In the genomic region with DNA sequence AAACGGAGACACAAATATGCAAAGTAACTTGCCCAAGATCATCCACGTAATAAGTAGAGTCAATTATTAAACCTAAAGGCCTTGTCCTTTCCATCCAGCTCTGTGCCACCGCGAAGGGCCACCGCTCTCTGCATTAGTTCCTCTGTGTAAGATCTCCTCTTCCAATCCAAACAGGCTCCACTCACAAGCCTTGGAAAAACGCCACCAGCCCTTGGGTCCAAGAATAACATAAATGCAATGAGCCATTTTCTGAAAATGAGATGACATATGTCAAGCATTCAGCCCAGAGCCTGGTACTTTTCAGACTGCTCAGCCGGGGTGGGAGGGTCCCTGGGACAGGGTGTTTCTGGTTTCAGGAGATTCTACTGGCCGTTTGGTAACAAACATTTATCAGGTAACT, we compare ENCODE assay signal across 16 cellular contexts. TPM values are rescaled to one million over a fixed set of nuclear protein-coding genes. Genes with fewer than 3 reads are reported as not detected.
A peak's percentile ranks its signal among the peaks of the same experiment; 100 is the strongest.
DNase-seq lines count a peak whose midpoint lies in the region; ATAC-seq, FAIRE-seq and TF ChIP-seq lines count a peak whose summit lies in the region.
"Had no signal": no experiment of that assay in that cellular context is flagged by ENCODE, and none has a peak within 500 bp of the region (broad histone marks: within the 10 kb centered on the region; RNA-seq: fewer than 3 reads in every experiment).

No MANE protein-coding gene starts in this region.

- TF ChIP-seq POLR2A in GM12891 (IDR thresholded peaks at IDR 0.05; ENCODE audit: low read depth, low read length) (no peak), breast epithelium (IDR thresholded peaks at IDR 0.05) (no peak)

- H3K4me1 ChIP-seq in muscle layer of colon (ENCODE audit: insufficient read depth, low read length) (peaks cover 46% of the 10 kb centered on the region), breast epithelium (no peaks in the 10 kb centered on the region)
- H3K4me1 ChIP-seq: SJCRH30, testis had no signal

- no peaks in the 10 kb centered on the region for H3K9me3 ChIP-seq in muscle layer of colon (ENCODE audit: low read length)
- H3K9me3 ChIP-seq in breast epithelium, result no peaks in the 10 kb centered on the region
- H3K9me3 ChIP-seq: SJCRH30, testis had no signal

- peak overlapping the region in 6 of 7 donors; percentile 26 to 86 (median 58) for H3K27ac Mint-ChIP-seq in CD14-positive monocyte
- H3K27ac Mint-ChIP-seq in endothelial cell (ENCODE audit: unreplicated experiment), result peak overlapping the region; percentile 99

- H3K4me1 Mint-ChIP-seq in CD14-positive monocyte, result peaks cover 27% of the 10 kb centered on the region
- H3K4me1 Mint-ChIP-seq in endothelial cell (ENCODE audit: unreplicated experiment), result peaks cover 66% of the 10 kb centered on the region

- no peaks in the 10 kb centered on the region for H3K27me3 Mint-ChIP-seq in CD14-positive monocyte (ENCODE audit: low read depth in 3 of 3)
- H3K27me3 Mint-ChIP-seq in endothelial cell (ENCODE audit: unreplicated experiment), result peaks cover 21% of the 10 kb centered on the region

- TF ChIP-seq CTCF in CD14-positive monocyte (IDR thresholded peaks at IDR 0.05) (no peak), endothelial cell (IDR thresholded peaks at IDR 0.05; ENCODE audit: unreplicated experiment) (no peak), breast epithelium (IDR thresholded peaks at IDR 0.05) (no peak)

- H3K36me3 Mint-ChIP-seq in CD14-positive monocyte, result peaks cover 54 to 79% of the 10 kb centered on the region in 2 donors
- peaks cover 3% of the 10 kb centered on the region for H3K36me3 Mint-ChIP-seq in endothelial cell (ENCODE audit: low read depth, unreplicated experiment)

- ATAC-seq in GM18858 (IDR thresholded peaks at IDR 0.05; ENCODE audit: unreplicated experiment) (no peak), GM18520 (IDR thresholded peaks at IDR 0.05; ENCODE audit: unreplicated experiment) (no peak)

- H3K9ac ChIP-seq in muscle layer of colon (ENCODE audit: low read length), result no peak overlapping the region

- peak overlapping the region; percentile 19 for H3K27ac ChIP-seq in muscle layer of colon (ENCODE audit: low read depth, low read length)
- H3K27ac ChIP-seq in breast epithelium, result peak overlapping the region in 1 of 2 donors; percentile 50
- H3K27ac ChIP-seq: epithelial cell of prostate, SJCRH30, testis had no signal

- H3K36me3 ChIP-seq in muscle layer of colon (ENCODE audit: insufficient read depth, low read length) (peaks cover 23% of the 10 kb centered on the region), breast epithelium (no peaks in the 10 kb centered on the region)

- DNase-seq in CD14-positive monocyte (ENCODE audit: low spot score), result no peak
- peak; percentile 6 for DNase-seq in NCI-H2029 treated with DMSO at 0.1 percent for 48 hours (lab: John Stamatoyannopoulos, UW)
- DNase-seq in endothelial cell (ENCODE audit: low spot score), result no peak
- DNase-seq in GM12891 (ENCODE audit: insufficient read length, low spot score), result no peak
- no peak for DNase-seq in breast epithelium (ENCODE audit: low spot score in 2 of 2)
- DNase-seq: H7; KG1; NCI-H524 treated with DMSO at 0.1 percent for 48 hours; SJCRH30; stimulated activated CD4-positive, alpha-beta T cell treated with anti-CD3 and anti-CD28 coated beads, Interleukin-4, amount 100 ng/mL, for 24 hours; testis had no signal

- H3K9me3 Mint-ChIP-seq in CD14-positive monocyte (no peaks in the 10 kb centered on the region), endothelial cell (ENCODE audit: unreplicated experiment) (no peaks in the 10 kb centered on the region)

- H3K4me3 ChIP-seq in muscle layer of colon (ENCODE audit: low read depth in 1 of 2, low read length in 2 of 2), result no peak overlapping the region
- H3K4me3 ChIP-seq in breast epithelium, result no peak overlapping the region
- H3K4me3 ChIP-seq: SJCRH30, testis had no signal

- intact Hi-C loops in CD14-positive monocyte (cut with micrococcal nuclease), result no loop called here
- intact Hi-C loops in breast epithelium (cut with DNase I; ENCODE audit: low total_unique reads), result no loop called here

- H3K27me3 ChIP-seq in muscle layer of colon (ENCODE audit: control insufficient read depth in 1 of 2, insufficient read depth in 2 of 2, low read length in 2 of 2) (no peaks in the 10 kb centered on the region), breast epithelium (no peaks in the 10 kb centered on the region)
- H3K27me3 ChIP-seq: SJCRH30, testis had no signal

- no peak for FAIRE-seq in GM12891 (lab: Jason Lieb, UNC)
- FAIRE-seq: GM19239 had no signal

- H3K4me3 Mint-ChIP-seq in CD14-positive monocyte (no peak overlapping the region), endothelial cell (ENCODE audit: unreplicated experiment) (no peak overlapping the region)

TF ChIP-seq in GM12891, 5 proteins besides CTCF, POLR2A, EP300 and RAD21:
- TF ChIP-seq SPI1 (IDR thresholded peaks at IDR 0.05; ENCODE audit: low read depth, low read length), result no peak
- TF ChIP-seq TAF1 (IDR thresholded peaks at IDR 0.05; ENCODE audit: low read depth, low read length), result no peak
- no peak for TF ChIP-seq PAX5 (IDR thresholded peaks at IDR 0.05; ENCODE audit: insufficient read depth, low read length, severe bottlenecking)
- TF ChIP-seq POLR2AphosphoS5 (IDR thresholded peaks at IDR 0.05; ENCODE audit: low read depth, low read length), result no peak
- TF ChIP-seq POU2F2 (IDR thresholded peaks at IDR 0.05; ENCODE audit: low read depth, low read length), result no peak

RNA-seq across cellular contexts. Expression of gene DGLUCY, which starts 30.0 kb away (rescaled TPM):
- 10 to 100 TPM; 54.9 to 66.0 TPM for polyA plus RNA-seq in CD14-positive monocyte
- 65.1 TPM for total RNA-seq in endothelial cell (ENCODE audit: unreplicated experiment)
- polyA plus RNA-seq in GM12891 (2012; ENCODE audit: low read depth, missing spikeins), result 26.9 TPM
- 10 to 100 TPM; 32.6 to 35.7 (median 34.4) TPM for total RNA-seq in breast epithelium
